ENCODE assay signal across 2 cellular contexts in genomic region chr12:50932787-50933280, GRCh38.
TF ChIP-seq lines count a peak whose summit lies in the region.

No MANE protein-coding gene starts in this region.

TF ChIP-seq in IMR-90, 13 proteins besides CTCF, POLR2A, EP300 and RAD21:
- TF ChIP-seq CHD1 (IDR thresholded peaks at IDR 0.05; ENCODE audit: low read depth, low read length): no peak
- TF ChIP-seq CEBPB (IDR thresholded peaks at IDR 0.05; ENCODE audit: low read depth, low read length): no peak
- no peak for TF ChIP-seq MAFK (IDR thresholded peaks at IDR 0.05; ENCODE audit: low read depth, low read length)
- no peak for TF ChIP-seq FOS (IDR thresholded peaks at IDR 0.05; ENCODE audit: low read depth, low read length)
- no peak for TF ChIP-seq ELK1 (IDR thresholded peaks at IDR 0.05; ENCODE audit: borderline replicate concordance, low read depth, low read length)
- TF ChIP-seq USF2 (IDR thresholded peaks at IDR 0.05; ENCODE audit: low read depth, low read length): no peak
- no peak for TF ChIP-seq MAZ (IDR thresholded peaks at IDR 0.05; ENCODE audit: borderline replicate concordance, low read depth, low read length)
- no peak for TF ChIP-seq SMC3 (IDR thresholded peaks at IDR 0.05; ENCODE audit: low read depth, low read length)
- TF ChIP-seq RCOR1 (IDR thresholded peaks at IDR 0.05; ENCODE audit: insufficient replicate concordance, low read length): no peak

TF ChIP-seq in SK-N-SH, 30 proteins besides CTCF, POLR2A, EP300 and RAD21:
- TF ChIP-seq GATA2 (CRISPR knock-in tag; IDR thresholded peaks at IDR 0.05) (no peak), GABPA (IDR thresholded peaks at IDR 0.05; ENCODE audit: low read depth) (no peak), MAX (IDR thresholded peaks at IDR 0.05; ENCODE audit: low read depth) (no peak), NRF1 (IDR thresholded peaks at IDR 0.05; ENCODE audit: low read depth, low read length) (no peak), FOSL2 (IDR thresholded peaks at IDR 0.05; ENCODE audit: borderline replicate concordance, low read depth) (no peak), NFIC (IDR thresholded peaks at IDR 0.05; ENCODE audit: borderline replicate concordance) (no peak), PBX3 (IDR thresholded peaks at IDR 0.05) (no peak), TEAD4 (IDR thresholded peaks at IDR 0.05; ENCODE audit: borderline replicate concordance, insufficient read depth) (no peak), POLR2AphosphoS5 (IDR thresholded peaks at IDR 0.05; ENCODE audit: low read depth, low read length) (no peak)
